In the genomic region with DNA sequence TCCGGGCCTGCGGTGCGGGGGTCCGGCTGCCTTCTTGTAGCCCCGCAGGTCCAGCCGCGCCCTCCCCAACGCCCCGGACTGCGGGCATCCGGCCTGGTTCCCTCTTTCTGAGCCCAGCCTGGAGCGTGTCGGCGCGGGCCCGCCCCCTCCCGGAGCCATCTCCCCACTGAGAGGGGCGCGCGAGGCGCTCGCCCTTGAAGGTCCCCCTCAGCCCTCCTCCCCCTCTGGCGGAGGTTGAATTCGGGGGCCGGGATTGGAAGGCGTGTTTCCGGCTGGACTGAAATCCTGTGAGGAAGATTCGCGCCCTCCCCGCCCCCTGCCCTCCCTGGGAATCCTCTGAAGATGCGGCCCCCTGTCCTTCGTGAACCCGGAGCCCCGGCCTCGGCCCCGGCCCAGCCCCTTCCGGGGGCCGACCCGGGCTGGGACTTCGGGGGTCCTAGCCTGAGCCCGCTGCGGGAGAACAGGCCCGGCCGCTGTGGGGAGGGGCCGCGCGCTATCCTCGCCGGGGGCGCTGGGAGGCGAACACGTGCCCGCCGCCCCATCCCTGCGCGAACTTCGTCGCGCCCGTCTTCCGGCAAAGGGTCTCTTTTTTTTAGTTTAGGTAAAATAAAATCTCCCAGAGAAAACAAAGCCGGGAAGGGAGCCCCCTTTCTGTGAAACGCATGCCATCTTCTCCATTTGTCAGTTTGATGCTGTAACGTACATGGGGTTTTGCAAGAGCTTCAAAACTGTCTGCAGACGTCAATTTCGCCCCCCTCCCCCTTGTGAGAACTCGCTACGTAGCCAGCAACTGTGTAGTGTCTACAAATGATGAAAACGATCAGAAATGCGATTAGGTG, we compare ENCODE assay signal across 8 cellular contexts. TPM values are rescaled to one million over a fixed set of nuclear protein-coding genes. Genes with fewer than 3 reads are reported as not detected.
DNase-seq lines count a peak whose midpoint lies in the region; ATAC-seq and TF ChIP-seq lines count a peak whose summit lies in the region.

No MANE protein-coding gene starts in this region.

- H3K9ac ChIP-seq in KMS-11 = peak overlapping the region; percentile 87

- peak overlapping the region; percentile 63 for H2AFZ ChIP-seq in KMS-11 (ENCODE audit: low read depth)

- H4K20me1 ChIP-seq in KMS-11 (ENCODE audit: insufficient read depth) = no peaks in the 10 kb centered on the region

- H3K4me3 ChIP-seq in KMS-11 (IDR thresholded peaks at IDR 0.05; ENCODE audit: insufficient read depth, low read depth, low read length) (no peak overlapping the region), SJSA1 (peak overlapping the region; percentile 72), thoracic aorta (peak overlapping the region; percentile 94)

- H3K79me2 ChIP-seq in KMS-11 (ENCODE audit: insufficient read depth, low read depth) = peaks cover 12% of the 10 kb centered on the region; the same call in 1 of the 2 replicates

- peak overlapping the region; percentile 67 for H3K27ac ChIP-seq in KMS-11
- H3K27ac ChIP-seq in SJSA1 = peak overlapping the region; percentile 92
- peak overlapping the region; percentile 89 to 95 for H3K27ac ChIP-seq in thoracic aorta

- ATAC-seq in GM21619 (IDR thresholded peaks at IDR 0.05; ENCODE audit: unreplicated experiment) (peak; percentile 37), thoracic aorta (ENCODE audit: insufficient number of reproducible peaks, low FRiP score, low read depth) (peak; percentile 44)

- DNase-seq in DMS114 treated with DMSO at 0.1 percent for 48 hours (lab: John Stamatoyannopoulos, UW; ENCODE audit: unreplicated experiment) (peak; percentile 74), SJSA1 (ENCODE audit: low read depth in 1 of 2, low spot score in 2 of 2) (peak; percentile 76 to 77), germinal center (ENCODE audit: low spot score) (peak; percentile 44), nucleus accumbens (lab: John Stamatoyannopoulos, UW) (peak in 46 of 56 donors; percentile 30 to 87 (median 68)), thoracic aorta (ENCODE audit: low spot score) (no peak)
- peak; percentile 80 for DNase-seq in activated naive CD4-positive, alpha-beta T cell treated with Interleukin-2 at 50 U/mL for 16 hours

- H3K4me1 ChIP-seq in KMS-11 (ENCODE audit: low read depth, poor library complexity, severe bottlenecking) (peaks cover 26% of the 10 kb centered on the region), SJSA1 (replicated peaks) (peaks cover 22% of the 10 kb centered on the region), thoracic aorta (ENCODE audit: control insufficient read depth in 1 of 2, low read depth in 2 of 2) (peaks cover 24 to 47% of the 10 kb centered on the region in 2 donors)

- peak overlapping the region; percentile 92 for H3K4me2 ChIP-seq in KMS-11

- H3K9me3 ChIP-seq in SJSA1 (replicated peaks) (no peaks in the 10 kb centered on the region), thoracic aorta (no peaks in the 10 kb centered on the region)

- H3K27me3 ChIP-seq in KMS-11 (ENCODE audit: insufficient read depth, low read depth) (no peaks in the 10 kb centered on the region), SJSA1 (replicated peaks) (no peaks in the 10 kb centered on the region), thoracic aorta (replicated peaks; ENCODE audit: insufficient read depth) (no peaks in the 10 kb centered on the region)

- H3K36me3 ChIP-seq in KMS-11 (ENCODE audit: insufficient read depth) = no peaks in the 10 kb centered on the region
- H3K36me3 ChIP-seq in SJSA1 = peaks cover 4% of the 10 kb centered on the region; the same call in 1 of the 2 replicates
- H3K36me3 ChIP-seq in thoracic aorta = no peaks in the 10 kb centered on the region

- TF ChIP-seq CTCF in KMS-11 (conservative IDR thresholded peaks at IDR 0.05; ENCODE audit: low read depth, low read length) (no peak), thoracic aorta (IDR thresholded peaks at IDR 0.05) (no peak)

RNA-seq across cellular contexts. Expression of a gene that starts 0.6 kb away (rescaled TPM):
- total RNA-seq in SJSA1 (2014; rRNA removed; shearing (Covaris generic)) = 16.0 and 21.0 TPM in 2 replicates
- 10 to 100 TPM; 53.5 to 91.3 TPM for total RNA-seq in thoracic aorta

RNA-seq across cellular contexts. Expression of a gene that starts 46.6 kb away (rescaled TPM):
- 33.6 and 44.5 TPM in 2 replicates for total RNA-seq in SJSA1 (2014; rRNA removed; shearing (Covaris generic))
- 10 to 100 TPM; 19.0 to 33.2 TPM for total RNA-seq in thoracic aorta

RNA-seq across cellular contexts. Expression of a gene that starts 47.0 kb away (rescaled TPM):
- total RNA-seq in SJSA1 (2014; rRNA removed; shearing (Covaris generic)) = 41.6 and 51.5 TPM in 2 replicates
- 100 to 1,000 TPM in 1 of 2 donors, 10 to 100 TPM in 1; 41.6 to 115 TPM for total RNA-seq in thoracic aorta
